Comparison of ENCODE assay signal across 26 cellular contexts in genomic region chr5:5132185-5132584, GRCh38. TPM values are rescaled to one million over a fixed set of nuclear protein-coding genes. Genes with fewer than 3 reads are reported as not detected.
"Had no signal": no experiment of that assay in that cellular context is flagged by ENCODE, and none has a peak within 500 bp of the region (broad histone marks: within the 10 kb centered on the region; RNA-seq: fewer than 3 reads in every experiment).

No MANE protein-coding gene starts in this region.

- H3K9me3 ChIP-seq: ascending aorta, colonic mucosa, SJCRH30 had no signal

- H3K4me3 ChIP-seq: ascending aorta, cardiac muscle cell, colonic mucosa, SJCRH30, SK-N-MC had no signal

- ATAC-seq: activated CD8-positive, alpha-beta T cell treated with anti-CD3 and anti-CD28 coated beads for 36 hours; activated T-cell treated with anti-CD3 and anti-CD28 coated beads, Interleukin-2, amount 50 U/mL, for 72 hours; activated T-helper 17 cell treated with anti-CD3 and anti-CD28 coated beads, Interleukin-2, amount 50 U/mL, for 72 hours; Panc1 had no signal

- DNase-seq: activated CD4-positive, alpha-beta T cell treated with anti-CD3 and anti-CD28 coated beads, Interleukin-2, amount 10 ng/mL, durations not matched to agents 24 days and 14 days; activated CD4-positive, alpha-beta T cell treated with anti-CD3 and anti-CD28 coated beads, Interleukin-2, amount 50 U/mL, for 4 hours; activated CD8-positive, alpha-beta T cell treated with anti-CD3 and anti-CD28 coated beads for 36 hours; activated effector memory CD4-positive, alpha-beta T cell treated with anti-CD3 and anti-CD28 coated beads, Interleukin-2, amount 50 U/mL, for 16 hours; activated naive CD4-positive, alpha-beta T cell; activated naive CD4-positive, alpha-beta T cell treated with anti-CD3 and anti-CD28 coated beads, Interleukin-2, amount 50 U/mL, for 16 hours; activated naive CD8-positive, alpha-beta T cell treated with anti-CD3 and anti-CD28 coated beads for 36 hours; activated T-cell treated with anti-CD3 and anti-CD28 coated beads, Interleukin-2, amount 50 U/mL, for 1 hour; activated T-cell treated with anti-CD3 and anti-CD28 coated beads, Interleukin-2, amount 50 U/mL, for 72 hours; amniotic stem cell; colonic mucosa; NCI-H1105; NCI-H1417 treated with DMSO at 0.1 percent for 48 hours; NCI-H1930; NCI-H2081 treated with DMSO at 0.1 percent for 48 hours; NCI-H226; SHP77; SJCRH30 had no signal

- H3K36me3 ChIP-seq: ascending aorta, cardiac muscle cell, colonic mucosa, SJCRH30 had no signal

- H3K27me3 ChIP-seq: ascending aorta, cardiac muscle cell, colonic mucosa, SJCRH30 had no signal

- FAIRE-seq: TTC549 had no signal

- H3K27ac ChIP-seq: ascending aorta, cardiac muscle cell, colonic mucosa, SJCRH30, SK-N-MC had no signal

- H3K4me1 ChIP-seq: ascending aorta, colonic mucosa, SJCRH30 had no signal

RNA-seq across cellular contexts. Expression of gene ADAMTS16, which starts 7.9 kb away (rescaled TPM):
- total RNA-seq: activated CD4-positive, alpha-beta T cell treated with anti-CD3 and anti-CD28 coated beads, Interleukin-2, amount 10 ng/mL, durations not matched to agents 24 days and 14 days; activated CD8-positive, alpha-beta memory T cell treated with anti-CD3 and anti-CD28 coated beads for 36 hours; activated CD8-positive, alpha-beta T cell treated with anti-CD3 and anti-CD28 coated beads for 36 hours; activated naive CD8-positive, alpha-beta T cell treated with anti-CD3 and anti-CD28 coated beads for 36 hours; activated T-cell treated with anti-CD3 and anti-CD28 coated beads, Interleukin-2, amount 50 U/mL, for 72 hours; activated T-helper 17 cell treated with anti-CD3 and anti-CD28 coated beads, Interleukin-2, amount 50 U/mL, for 72 hours; cardiac muscle cell; NCI-H460 had no signal
- polyA plus RNA-seq: cardiac muscle cell had no signal
